8 cellular contexts compared by ENCODE assay signal in the genomic region with DNA sequence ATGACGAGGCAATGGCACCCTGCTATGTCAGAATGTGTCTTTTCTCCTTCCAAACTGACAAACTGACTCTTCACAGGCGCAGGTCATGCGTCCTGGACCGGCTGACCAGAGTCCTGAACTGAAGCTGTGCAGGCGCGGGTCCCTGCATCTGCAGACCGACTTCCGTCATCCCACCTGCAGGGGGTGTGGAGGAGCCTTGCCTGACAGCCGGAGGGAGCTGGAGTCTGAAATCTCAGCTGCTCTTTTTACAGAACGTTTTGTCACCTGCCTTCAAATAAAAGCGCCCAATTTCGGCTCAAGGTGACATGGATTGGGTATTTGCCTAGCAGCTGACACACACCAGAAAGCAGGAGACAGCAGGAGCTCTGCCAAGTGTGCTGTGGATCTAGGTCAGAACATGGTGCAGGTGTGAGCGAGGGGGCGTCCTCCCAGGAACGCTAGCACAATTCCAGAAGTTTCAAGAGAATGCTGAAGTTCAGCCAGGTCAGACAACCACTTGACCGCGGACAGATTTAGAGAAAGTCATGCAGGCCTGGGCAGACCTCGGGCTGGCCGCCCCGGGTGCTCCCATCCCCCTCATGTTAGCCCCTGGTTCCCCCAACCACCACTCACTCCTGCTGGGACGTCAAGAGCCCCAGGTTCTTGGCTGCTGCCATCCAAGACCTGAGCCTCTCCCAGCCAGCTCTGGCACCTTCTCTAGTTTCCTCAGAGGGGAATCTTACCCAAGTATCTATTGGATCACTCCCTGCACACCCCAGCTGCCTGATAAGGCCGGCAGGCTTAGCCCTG. TPM values are rescaled to one million over a fixed set of nuclear protein-coding genes. Genes with fewer than 3 reads are reported as not detected.
DNase-seq lines count a peak whose midpoint lies in the region; FAIRE-seq and TF ChIP-seq lines count a peak whose summit lies in the region.

No MANE protein-coding gene starts in this region.

- no peak for FAIRE-seq in RCC 7860 (lab: Jason Lieb, UNC)

- H3K23me2 ChIP-seq in H9 (ENCODE audit: insufficient read length, low read depth, low read length, poor library complexity, severe bottlenecking): no peaks in the 10 kb centered on the region

- H3K27ac ChIP-seq in H9 (ENCODE audit: insufficient read length, low read depth, low read length): no peak overlapping the region

- H3T11ph ChIP-seq in H9 (ENCODE audit: low read length): no peak overlapping the region

- H3K14ac ChIP-seq in H9 (ENCODE audit: insufficient read depth, low read length): no peak overlapping the region

- H3K79me1 ChIP-seq in H9 (ENCODE audit: insufficient read depth, low read depth, low read length, poor library complexity, severe bottlenecking): no peaks in the 10 kb centered on the region

- no peak overlapping the region for H4K91ac ChIP-seq in H9 (ENCODE audit: insufficient read length, low read depth, low read length)

- no peak overlapping the region for H3K4me3 Mint-ChIP-seq in H9

- no peak overlapping the region for H3K4me2 ChIP-seq in H9 (ENCODE audit: insufficient read depth, insufficient read length, low read length)

- H4K20me1 ChIP-seq in H9 (ENCODE audit: control insufficient read depth, insufficient read depth, insufficient read length): peaks cover 2% of the 10 kb centered on the region

- no peak overlapping the region for H2BK12ac ChIP-seq in H9 (ENCODE audit: insufficient read length, low read depth, low read length)

- DNase-seq in 8988T (peak; percentile 88), H9 (peak; percentile 78), astrocyte of the hippocampus (ENCODE audit: low read depth, low spot score) (peak; percentile 51), iris pigment epithelial cell (ENCODE audit: low read depth) (peak; percentile 24), SKM-1 (lab: John Stamatoyannopoulos, UW; ENCODE audit: unreplicated experiment) (no peak), RCC 7860 (ENCODE audit: low spot score) (no peak), NOMO-1 treated with dmso at 0.1 percent for 144 hours (lab: John Stamatoyannopoulos, UW; ENCODE audit: unreplicated experiment) (no peak)
- DNase-seq in stimulated activated CD4-positive, alpha-beta T cell treated with anti-CD3 and anti-CD28 coated beads, Interleukin-15, amount 100 ng/mL, for 24 hours: no peak

- H3K4me1 ChIP-seq in H9 (ENCODE audit: insufficient read depth, low read length): no peaks in the 10 kb centered on the region; the same call in 1 of the 2 replicates

- no CpG with 5 or more reads among the region's 22 CpGs for WGBS in H9 (ENCODE audit: extremely low coverage, insufficient read length, low lambda C conversion rate)

- H3K4me1 Mint-ChIP-seq in H9: peaks cover 34 to 36% of the 10 kb centered on the region in 2 experiments

- H2AK5ac ChIP-seq in H9 (ENCODE audit: insufficient read length, low read length): no peak overlapping the region

- peak; percentile 64 for TF ChIP-seq CTCF in H9 (conservative IDR thresholded peaks at IDR 0.05)

- no peak overlapping the region for H3K56ac ChIP-seq in H9 (ENCODE audit: insufficient read length, low read depth, low read length)

- H3K18ac ChIP-seq in H9 (ENCODE audit: insufficient read length, low read depth, low read length): no peak overlapping the region

- H2BK5ac ChIP-seq in H9 (ENCODE audit: insufficient read length, low read length): no peak overlapping the region

- no peak overlapping the region for H2BK20ac ChIP-seq in H9 (ENCODE audit: low read depth, low read length, poor library complexity, severe bottlenecking)

- H3K23ac ChIP-seq in H9 (ENCODE audit: insufficient read length, low read depth, low read length): no peak overlapping the region

- H3K79me2 ChIP-seq in H9 (ENCODE audit: insufficient read depth, low read length): no peaks in the 10 kb centered on the region; the same call in 1 of the 2 replicates

- peak overlapping the region in 2 of 3 experiments; percentile 28 to 77; a peak in 2 of 7 replicates for H3K27ac Mint-ChIP-seq in H9

- no peak overlapping the region for H2BK120ac ChIP-seq in H9 (ENCODE audit: low read depth, low read length, poor library complexity, severe bottlenecking)

- H3K27me3 ChIP-seq in H9 (ENCODE audit: insufficient read depth, low read length): no peaks in the 10 kb centered on the region

- H3K4ac ChIP-seq in H9 (ENCODE audit: low read depth, low read length): no peak overlapping the region

- H3K9me3 ChIP-seq in H9 (ENCODE audit: control insufficient read depth, low read depth, low read length): no peaks in the 10 kb centered on the region

- peaks cover 0 to 3% (median 0%) of the 10 kb centered on the region in 3 experiments; a peak in 2 of 7 replicates for H3K36me3 Mint-ChIP-seq in H9 (ENCODE audit: insufficient read depth in 1 of 3, low read depth in 3 of 3)

- H3K9ac ChIP-seq in H9 (ENCODE audit: extremely low read depth, insufficient read length, low read length): no peak overlapping the region

- H3K27me3 Mint-ChIP-seq in H9 (ENCODE audit: low read depth): no peaks in the 10 kb centered on the region

- no peak overlapping the region for H4K5ac ChIP-seq in H9 (ENCODE audit: insufficient read length, low read depth, low read length)

- no peak overlapping the region for H2BK15ac ChIP-seq in H9 (ENCODE audit: low read depth, low read length)

- H3K9me3 Mint-ChIP-seq in H9: no peaks in the 10 kb centered on the region

- no peak overlapping the region for H2AFZ ChIP-seq in H9 (ENCODE audit: low read length)

- H4K8ac ChIP-seq in H9 (replicated peaks; ENCODE audit: insufficient read length, low read depth, low read length): no peak overlapping the region

RNA-seq across cellular contexts. Expression of a gene that starts 32.8 kb away (rescaled TPM):
- 15.5 and 17.0 TPM in 2 replicates for total RNA-seq in H9 (2021)

RNA-seq across cellular contexts. Expression of a gene that starts 51.1 kb away (rescaled TPM):
- total RNA-seq in H9 (2021): 241 and 255 TPM in 2 replicates

RNA-seq across cellular contexts. Expression of a gene that starts 54.3 kb away (rescaled TPM):
- total RNA-seq in H9 (2021): 308 and 310 TPM in 2 replicates

Comparison
In these comparisons a context has a peak if more than half of its experiments do, and no peak if none do; other contexts are left out.
1. DNase-seq: peak in 8988T (single experiment), H9 (single experiment), astrocyte of the hippocampus (single experiment) and iris pigment epithelial cell (single experiment); none in SKM-1 (single experiment), RCC 7860 (single experiment), stimulated activated CD4-positive, alpha-beta T cell treated with anti-CD3 and anti-CD28 coated beads, Interleukin-15, amount 100 ng/mL, for 24 hours (single experiment) and NOMO-1 treated with dmso at 0.1 percent for 144 hours (single experiment).